Comparison of ENCODE assay signal across 1 cellular context in the genomic region with DNA sequence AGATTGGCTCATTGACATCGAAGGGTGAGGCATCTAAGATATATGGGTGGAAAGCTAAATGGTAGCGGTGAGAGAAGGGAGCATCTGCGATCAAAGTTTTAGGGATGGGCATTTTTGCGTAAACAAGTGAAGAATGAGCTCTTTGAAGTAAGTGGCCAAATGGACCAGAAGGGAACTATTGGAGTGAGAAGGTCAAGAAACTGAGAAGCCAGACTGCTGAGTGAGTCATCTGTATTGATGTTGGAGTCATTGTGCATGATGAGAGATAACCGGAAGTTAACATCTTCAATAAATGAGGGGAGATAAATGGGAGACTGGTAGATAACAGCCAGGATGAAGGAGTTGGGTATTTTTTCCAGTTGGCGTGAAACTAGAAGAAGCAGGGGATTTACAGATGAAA.
TF ChIP-seq lines count a peak whose summit lies in the region.

No MANE protein-coding gene starts in this region.

TF ChIP-seq in IMR-90, 13 proteins besides CTCF, POLR2A, EP300 and RAD21:
- TF ChIP-seq ELK1 (IDR thresholded peaks at IDR 0.05; ENCODE audit: borderline replicate concordance, low read depth, low read length): no peak
